In the genomic region with DNA sequence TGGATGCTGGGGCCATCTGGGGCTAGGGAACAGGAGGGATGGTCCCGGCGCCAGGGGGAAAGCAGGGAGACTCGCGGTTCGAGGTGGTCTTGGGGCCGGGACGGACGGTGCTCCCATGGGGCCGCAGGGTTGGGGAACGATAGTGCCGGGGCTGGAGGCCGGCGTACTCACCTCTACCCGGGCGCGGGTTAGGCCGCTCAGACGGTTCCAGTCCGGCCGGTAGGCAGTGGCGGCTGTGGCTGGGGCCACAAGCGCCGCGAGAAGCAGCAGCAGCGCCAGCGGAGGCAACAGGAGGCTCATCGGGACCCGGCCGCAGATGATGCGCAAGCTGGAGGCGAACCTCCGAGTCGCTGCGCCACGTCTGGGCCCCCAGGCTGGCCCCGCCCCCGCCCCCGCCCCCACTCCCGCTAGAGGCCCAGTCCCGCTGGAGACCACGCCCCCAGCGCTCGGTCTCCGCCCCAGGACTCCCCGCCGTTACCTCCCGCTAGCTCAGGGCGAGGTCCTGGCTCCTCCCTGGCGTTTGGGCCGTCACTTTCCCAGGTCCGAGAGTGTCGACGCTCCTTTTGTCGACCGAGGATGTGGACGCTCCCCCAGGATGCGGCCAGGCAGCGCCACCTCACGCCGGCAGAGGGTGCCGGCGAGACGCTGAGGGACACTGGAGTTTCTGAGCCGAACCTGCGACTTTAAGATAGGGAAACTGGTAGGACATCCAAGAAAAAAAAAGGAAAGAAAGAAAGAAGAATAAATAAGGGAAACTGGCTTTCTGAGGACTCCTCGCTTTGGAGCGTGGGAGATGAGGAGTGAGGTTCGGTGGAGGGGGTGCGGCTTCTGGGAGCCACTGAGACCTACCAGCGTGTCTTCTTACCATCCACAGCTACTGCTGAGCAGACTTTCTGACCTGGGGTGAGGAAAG, we compare ENCODE assay signal across 8 cellular contexts. TPM values are rescaled to one million over a fixed set of nuclear protein-coding genes. Genes with fewer than 3 reads are reported as not detected.
DNase-seq lines count a peak whose midpoint lies in the region; ATAC-seq lines count a peak whose summit lies in the region.

A gene with protein sequence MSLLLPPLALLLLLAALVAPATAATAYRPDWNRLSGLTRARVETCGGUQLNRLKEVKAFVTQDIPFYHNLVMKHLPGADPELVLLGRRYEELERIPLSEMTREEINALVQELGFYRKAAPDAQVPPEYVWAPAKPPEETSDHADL (minus strand): TSS at position 363 of the 913 bp plus-strand sequence. CDS start 63 bp downstream, at position 300.

- POLR2A ChIA-PET in CD8-positive, alpha-beta memory T cell (lab: Charles Lee): interaction anchor here (0.8 to 1.9 kb wide), 9 partner anchors 8 to 186 kb away, joined by 3 to 10 read pairs (median 7); a partner anchor contains a TSS

- H3K4me3 ChIP-seq in CD8-positive, alpha-beta memory T cell (ENCODE audit: low read length): peak within 1 kb of the TSS; percentile 92
- peak within 1 kb of the TSS; percentile 78 to 82 for H3K4me3 ChIP-seq in muscle layer of duodenum (ENCODE audit: low read depth in 1 of 2, low read length in 2 of 2)

- peak within 1 kb of the TSS; percentile 72 to 95 (median 89) for H3K27ac Mint-ChIP-seq in CD8-positive, alpha-beta memory T cell

- peaks cover 19% of the 10 kb centered on the region for H3K4me1 ChIP-seq in CD8-positive, alpha-beta memory T cell (ENCODE audit: insufficient read depth, low read length)
- peaks cover 16 to 34% of the 10 kb centered on the region in 2 donors for H3K4me1 ChIP-seq in muscle layer of duodenum (ENCODE audit: control insufficient read depth in 1 of 2, insufficient read depth in 2 of 2, low read length in 2 of 2)

- H3K4me3 Mint-ChIP-seq in CD8-positive, alpha-beta memory T cell: peak within 1 kb of the TSS; percentile 84 to 96 (median 94)

- peak within 1 kb of the TSS; percentile 68 for H3K27ac ChIP-seq in CD8-positive, alpha-beta memory T cell (ENCODE audit: low read depth, low read length)
- H3K27ac ChIP-seq in muscle layer of duodenum (ENCODE audit: low read length): peak within 1 kb of the TSS; percentile 95

- ATAC-seq in GM19467 (IDR thresholded peaks at IDR 0.05; ENCODE audit: unreplicated experiment): peak; percentile 77
- ATAC-seq in esophagus mucosa: peak; percentile 95

- CTCF ChIA-PET in CD8-positive, alpha-beta memory T cell (lab: Charles Lee): interaction anchor here (0.5 to 2.8 kb wide), 17 partner anchors 8 to 560 kb away, joined by 3 to 9 read pairs (median 3); a partner anchor contains a TSS

- H3K27me3 Mint-ChIP-seq in CD8-positive, alpha-beta memory T cell: no peaks in the 10 kb centered on the region

- H3K36me3 Mint-ChIP-seq in CD8-positive, alpha-beta memory T cell: peaks cover 0 to 9% (median 0%) of the 10 kb centered on the region in 3 donors

- H3K27me3 ChIP-seq in CD8-positive, alpha-beta memory T cell (ENCODE audit: insufficient read depth, low read length, poor library complexity, severe bottlenecking): no peaks in the 10 kb centered on the region
- no peaks in the 10 kb centered on the region for H3K27me3 ChIP-seq in muscle layer of duodenum (ENCODE audit: low read depth, low read length)

- H3K9me3 ChIP-seq in CD8-positive, alpha-beta memory T cell (ENCODE audit: low read length): no peaks in the 10 kb centered on the region
- no peaks in the 10 kb centered on the region for H3K9me3 ChIP-seq in muscle layer of duodenum (ENCODE audit: control insufficient read depth in 1 of 2, low read length in 2 of 2)

- DNase-seq in CD8-positive, alpha-beta memory T cell: peak; percentile 81 to 91 (median 85)
- DNase-seq in HT-29 (ENCODE audit: low spot score) (peak; percentile 89), OCI-M1 (lab: John Stamatoyannopoulos, UW) (peak; percentile 98)
- peak; percentile 89 to 92 for DNase-seq in activated T-cell treated with anti-CD3 and anti-CD28 coated beads, Interleukin-2, amount 50 U/mL, for 48 hours
- DNase-seq in stimulated activated CD8-positive, alpha-beta memory T cell treated with anti-CD3 and anti-CD28 coated beads, Interleukin-7, amount 100 ng/mL, for 24 hours (ENCODE audit: low read depth): peak; percentile 69

- H3K36me3 ChIP-seq in CD8-positive, alpha-beta memory T cell (ENCODE audit: insufficient read depth, low read length): no peaks in the 10 kb centered on the region
- peaks cover 5 to 14% of the 10 kb centered on the region in 2 donors for H3K36me3 ChIP-seq in muscle layer of duodenum (ENCODE audit: control insufficient read depth in 1 of 2, insufficient read depth in 2 of 2, low read length in 2 of 2)

- no peaks in the 10 kb centered on the region for H3K9me3 Mint-ChIP-seq in CD8-positive, alpha-beta memory T cell

- H3K4me1 Mint-ChIP-seq in CD8-positive, alpha-beta memory T cell: peaks cover 22 to 32% (median 29%) of the 10 kb centered on the region in 3 donors

RNA-seq across cellular contexts. Expression of the gene that starts here (rescaled TPM):
- total RNA-seq in CD8-positive, alpha-beta memory T cell: 10 to 100 TPM; 14.6 to 15.4 TPM
- polyA plus RNA-seq in CD8-positive, alpha-beta memory T cell: 138 TPM
- total RNA-seq in HT-29 (2014; rRNA removed; shearing (Covaris generic)): 0.64 and 1.6 TPM in 2 replicates
- total RNA-seq in esophagus mucosa: 13.7 TPM

Comparison
In these comparisons a context has a peak if more than half of its experiments do, and no peak if none do; other contexts are left out.
1. Peak in every context shown above with its lines: DNase-seq, ATAC-seq, H3K4me3 ChIP-seq and H3K27ac ChIP-seq.